Comparison of ENCODE assay signal across 9 cellular contexts in the genomic region with DNA sequence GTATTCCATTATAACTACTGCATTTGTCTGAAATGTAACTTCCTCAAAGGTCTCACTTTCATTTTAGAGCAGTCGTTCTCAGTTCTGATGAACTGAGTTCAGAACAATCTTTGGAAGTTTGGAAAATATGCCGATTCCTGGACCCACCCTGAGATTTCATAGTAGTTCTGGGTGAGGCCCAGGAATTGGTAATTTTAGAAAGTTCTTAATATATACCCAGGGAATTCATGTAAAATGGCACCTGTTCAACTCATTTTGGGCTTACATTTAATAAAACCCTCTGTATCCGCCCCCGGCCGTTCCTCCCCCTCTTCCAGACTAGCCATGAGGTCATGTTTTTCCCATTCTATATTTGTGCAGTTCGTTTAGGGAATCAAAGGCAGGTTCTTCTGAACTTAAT. TPM values are rescaled to one million over a fixed set of nuclear protein-coding genes. Genes with fewer than 3 reads are reported as not detected.
DNase-seq lines count a peak whose midpoint lies in the region; ATAC-seq lines count a peak whose summit lies in the region.
"Had no signal": no experiment of that assay in that cellular context is flagged by ENCODE, and none has a peak within 500 bp of the region (broad histone marks: within the 10 kb centered on the region; RNA-seq: fewer than 3 reads in every experiment).

No MANE protein-coding gene starts in this region.

- DNase-seq in GM03348 (ENCODE audit: low spot score) (peak; percentile 22), RPMI7951 (ENCODE audit: low read depth) (peak; percentile 18), fibroblast of peridontal ligament (ENCODE audit: extremely low read depth) (peak; percentile 33), skeletal muscle cell (ENCODE audit: low read depth) (no peak), DMS79 (lab: John Stamatoyannopoulos, UW) (no peak)

- peak overlapping the region; percentile 38 for H3K4me3 ChIP-seq in skeletal muscle cell (ENCODE audit: low read depth, low read length)

- ATAC-seq in esophagus mucosa (no peak), HG02623 (IDR thresholded peaks at IDR 0.05; ENCODE audit: unreplicated experiment) (no peak), GM21723 (IDR thresholded peaks at IDR 0.05; ENCODE audit: unreplicated experiment) (no peak)

RNA-seq across cellular contexts. Expression of a gene that starts 5.9 kb away (rescaled TPM):
- not detected in 2 replicates for total RNA-seq in RPMI7951 (2014; rRNA removed; shearing (Covaris generic))
- total RNA-seq in esophagus mucosa, result not detected
- total RNA-seq: bronchial epithelial cell had no signal

RNA-seq across cellular contexts. Expression of a gene that starts 53.3 kb away (rescaled TPM):
- 2.7 and 2.9 TPM in 2 replicates for total RNA-seq in RPMI7951 (2014; rRNA removed; shearing (Covaris generic))
- total RNA-seq in esophagus mucosa, result 2.4 TPM

Comparison
In these comparisons a context has a peak if more than half of its experiments do, and no peak if none do; other contexts are left out.
1. DNase-seq: peak in GM03348 (single experiment), RPMI7951 (single experiment) and fibroblast of peridontal ligament (single experiment); none in skeletal muscle cell (single experiment) and DMS79 (single experiment).